11 cellular contexts compared by ENCODE assay signal in the genomic region with DNA sequence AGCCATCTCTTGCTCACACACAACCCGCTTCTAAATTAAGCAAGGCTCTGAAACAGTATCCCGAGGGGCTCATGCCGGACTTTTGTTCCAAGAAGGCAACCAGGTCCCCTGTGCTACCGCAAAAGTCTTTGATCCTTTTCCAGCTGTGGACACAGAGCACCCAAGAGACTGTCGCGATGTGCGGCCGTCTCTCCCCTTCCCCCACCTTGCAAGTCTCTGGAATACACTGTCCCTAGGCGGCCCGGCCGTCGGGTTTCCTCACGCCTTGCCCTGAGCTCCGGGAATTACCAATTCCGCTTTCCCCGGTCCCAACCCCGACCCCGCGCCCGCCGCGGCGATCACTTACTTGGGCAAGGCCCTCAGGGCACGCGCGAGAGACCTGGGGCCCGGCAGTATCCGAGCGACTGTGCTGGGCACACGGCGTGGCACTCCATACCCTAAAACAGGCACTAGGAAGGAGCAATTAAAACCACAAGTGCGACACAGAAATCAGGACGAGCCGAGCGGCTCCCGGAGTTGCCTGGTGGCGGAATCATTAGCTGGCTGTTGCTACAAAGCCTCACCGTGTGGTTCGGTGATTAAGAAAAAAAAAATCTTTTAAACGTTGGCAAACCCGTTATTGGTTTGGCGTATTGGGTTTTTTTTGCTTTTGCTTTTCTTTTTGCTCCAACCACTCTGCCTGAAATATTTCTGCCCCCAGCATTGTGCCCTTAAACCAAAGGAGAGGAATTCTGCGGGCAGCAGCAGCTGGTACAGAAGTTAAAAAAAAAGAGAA. TPM values are rescaled to one million over a fixed set of nuclear protein-coding genes. Genes with fewer than 3 reads are reported as not detected.
DNase-seq lines count a peak whose midpoint lies in the region; ATAC-seq and TF ChIP-seq lines count a peak whose summit lies in the region.
"Had no signal": no experiment of that assay in that cellular context is flagged by ENCODE, and none has a peak within 500 bp of the region (broad histone marks: within the 10 kb centered on the region; RNA-seq: fewer than 3 reads in every experiment).

No MANE protein-coding gene starts in this region.

- CTCF ChIA-PET in activated CD8-positive, alpha-beta T cell treated with anti-CD3 and anti-CD28 coated beads, Interleukin-2, amount 10 ng/mL, durations not matched to agents 7 days and 5 days (lab: Charles Lee): interaction anchor here (0.9 to 3.7 kb wide), 7 partner anchors 8 to 380 kb away, joined by 3 to 37 read pairs (median 6); partner anchors contain the start of gene DLX2
- CTCF ChIA-PET in mammary epithelial cell (lab: Charles Lee; ENCODE audit: low non-redundant PET): no interaction called here

- H3K36me3 ChIP-seq in iPS-15b (ENCODE audit: control insufficient read depth, insufficient read depth, low read length) (no peaks in the 10 kb centered on the region), prostate gland (no peaks in the 10 kb centered on the region), mammary epithelial cell (ENCODE audit: insufficient read depth, low read length) (no peaks in the 10 kb centered on the region)

- no peak overlapping the region for H3K27ac ChIP-seq in prostate gland
- H3K27ac ChIP-seq in mammary epithelial cell (ENCODE audit: insufficient read depth, low read depth, low read length): no peak overlapping the region
- H3K27ac ChIP-seq: foreskin keratinocyte had no signal

- peaks cover 62% of the 10 kb centered on the region for H3K4me1 Mint-ChIP-seq in activated CD8-positive, alpha-beta T cell treated with anti-CD3 and anti-CD28 coated beads, Interleukin-2, amount 10 ng/mL, durations not matched to agents 7 days and 5 days (ENCODE audit: low read depth)

- H3K4me3 ChIP-seq in iPS-15b (ENCODE audit: low read depth, low read length) (peak overlapping the region; percentile 71), prostate gland (no peak overlapping the region), mammary epithelial cell (replicated peaks in 1 of 3; ENCODE audit: insufficient read depth in 1 of 3, low read depth in 2 of 3, low read length in 3 of 3) (no peak overlapping the region)

- no peak overlapping the region for H3K9ac ChIP-seq in iPS-15b (ENCODE audit: low read depth, low read length)
- H3K9ac ChIP-seq in mammary epithelial cell (ENCODE audit: insufficient read depth, low read length): no peak overlapping the region

- H3K79me2 ChIP-seq in mammary epithelial cell (ENCODE audit: insufficient read depth, low read length): no peaks in the 10 kb centered on the region

- no peak for TF ChIP-seq POLR2A in prostate gland (IDR thresholded peaks at IDR 0.05)

- POLR2A ChIA-PET in activated CD8-positive, alpha-beta T cell treated with anti-CD3 and anti-CD28 coated beads, Interleukin-2, amount 10 ng/mL, durations not matched to agents 7 days and 5 days (lab: Charles Lee): no interaction called here

- BruUV-seq in mammary epithelial cell (replicated peaks; lab: Mats Ljungman, UMichigan): no TSS peak

- H3K27me3 Mint-ChIP-seq in activated CD8-positive, alpha-beta T cell treated with anti-CD3 and anti-CD28 coated beads, Interleukin-2, amount 10 ng/mL, durations not matched to agents 7 days and 5 days (ENCODE audit: low read depth): peaks cover 92% of the 10 kb centered on the region

- peak overlapping the region; percentile 67 for H3K4me3 Mint-ChIP-seq in activated CD8-positive, alpha-beta T cell treated with anti-CD3 and anti-CD28 coated beads, Interleukin-2, amount 10 ng/mL, durations not matched to agents 7 days and 5 days

- in situ Hi-C loops in mammary epithelial cell (cut with MboI; ENCODE audit: low sequenced_read_pairs in 2 of 2): no loop called here

- peaks cover 15% of the 10 kb centered on the region for H3K36me3 Mint-ChIP-seq in activated CD8-positive, alpha-beta T cell treated with anti-CD3 and anti-CD28 coated beads, Interleukin-2, amount 10 ng/mL, durations not matched to agents 7 days and 5 days (ENCODE audit: low read depth)

- H3K27me3 ChIP-seq in iPS-15b (ENCODE audit: control insufficient read depth, insufficient read depth, low read length) (peaks cover 98% of the 10 kb centered on the region), prostate gland (replicated peaks; ENCODE audit: insufficient read depth) (peaks cover 75% of the 10 kb centered on the region), mammary epithelial cell (ENCODE audit: insufficient read depth, low read length) (peaks cover 15% of the 10 kb centered on the region)

- intact Hi-C loops in prostate gland (cut with DNase I): no loop called here
- intact Hi-C loops in mammary epithelial cell (cut with micrococcal nuclease): no loop called here

- 11% methylated on average over 43 of the region's 43 CpGs for WGBS in prostate gland
- 42% methylated on average over 26 of the region's 43 CpGs for WGBS in mammary epithelial cell (ENCODE audit: low coverage, missing lambda C conversion rate)

- H3K9me3 ChIP-seq in iPS-15b (ENCODE audit: control insufficient read depth, insufficient read depth, low read length): no peaks in the 10 kb centered on the region
- no peaks in the 10 kb centered on the region for H3K9me3 ChIP-seq in prostate gland
- no peaks in the 10 kb centered on the region for H3K9me3 ChIP-seq in mammary epithelial cell (replicated peaks; ENCODE audit: insufficient read depth, low read length)

- no peak overlapping the region for H2AFZ ChIP-seq in mammary epithelial cell (ENCODE audit: low read depth, low read length)

- H3K4me1 ChIP-seq in iPS-15b (ENCODE audit: control insufficient read depth, insufficient read depth, low read length) (peaks cover 12% of the 10 kb centered on the region), prostate gland (replicated peaks) (peaks cover 5% of the 10 kb centered on the region), mammary epithelial cell (ENCODE audit: insufficient read depth, low read length) (peaks cover 14% of the 10 kb centered on the region)
- H3K4me1 ChIP-seq: foreskin keratinocyte had no signal

- no peaks in the 10 kb centered on the region for H4K20me1 ChIP-seq in mammary epithelial cell (ENCODE audit: insufficient read depth, low read length)

- no peak for TF ChIP-seq CTCF in prostate gland (IDR thresholded peaks at IDR 0.05)
- no peak for TF ChIP-seq CTCF in mammary epithelial cell (conservative IDR thresholded peaks at IDR 0.05 in 1 of 2, IDR thresholded peaks at IDR 0.05 in 1 of 2; ENCODE audit: extremely low read depth in 1 of 2, insufficient read depth in 1 of 2, low read depth in 1 of 2, low read length in 2 of 2)

- dilution Hi-C loops in mammary epithelial cell (cut with HindIII; ENCODE audit: low sequenced_read_pairs): no loop called here

- no peak overlapping the region for H3K4me2 ChIP-seq in mammary epithelial cell (ENCODE audit: insufficient read depth, low read depth, low read length)

- no peak for ATAC-seq in activated CD8-positive, alpha-beta T cell treated with anti-CD3 and anti-CD28 coated beads, Interleukin-2, amount 10 ng/mL, durations not matched to agents 7 days and 5 days
- ATAC-seq: activated naive CD4-positive, alpha-beta T cell treated with anti-CD3 and anti-CD28 coated beads, Interleukin-2, amount 50 U/mL, for 72 hours; foreskin keratinocyte had no signal

- H3K9me3 Mint-ChIP-seq in activated CD8-positive, alpha-beta T cell treated with anti-CD3 and anti-CD28 coated beads, Interleukin-2, amount 10 ng/mL, durations not matched to agents 7 days and 5 days (ENCODE audit: insufficient read depth): no peaks in the 10 kb centered on the region
- H3K9me3 Mint-ChIP-seq: activated naive CD4-positive, alpha-beta T cell treated with anti-CD3 and anti-CD28 coated beads, Interleukin-2, amount 50 U/mL, for 72 hours had no signal

- H3K27ac Mint-ChIP-seq in activated CD8-positive, alpha-beta T cell treated with anti-CD3 and anti-CD28 coated beads, Interleukin-2, amount 10 ng/mL, durations not matched to agents 7 days and 5 days: peak overlapping the region; percentile 60

- DNase-seq in 8988T (peak; percentile 14), EL (peak; percentile 36), prostate gland (ENCODE audit: low spot score) (no peak), mammary epithelial cell (no peak), dedifferentiated amniotic fluid mesenchymal stem cell (ENCODE audit: extremely low spot score) (no peak), HT-29 (ENCODE audit: low spot score) (no peak)
- DNase-seq in activated CD8-positive, alpha-beta T cell treated with anti-CD3 and anti-CD28 coated beads, Interleukin-2, amount 10 ng/mL, durations not matched to agents 7 days and 5 days: no peak
- DNase-seq: NCI-H2029 treated with DMSO at 0.1 percent for 48 hours had no signal

RNA-seq across cellular contexts. Expression of gene DLX1, which starts 2.2 kb away (rescaled TPM):
- not detected for total RNA-seq in activated CD8-positive, alpha-beta T cell treated with anti-CD3 and anti-CD28 coated beads, Interleukin-2, amount 10 ng/mL, durations not matched to agents 7 days and 5 days
- total RNA-seq in prostate gland: 1 to 10 TPM in 1 of 2 donors, not detected in 1; 1.3 TPM
- total RNA-seq in mammary epithelial cell: 1 to 10 TPM in 1 of 2 donors, under 1 TPM in 1; 0.17 to 3.3 TPM
- polyA plus RNA-seq in mammary epithelial cell: 0.52 TPM
- polyA minus RNA-seq in mammary epithelial cell: 3.3 TPM
- 0.08 and 0.18 TPM in 2 replicates for total RNA-seq in HT-29 (2014; rRNA removed; shearing (Covaris generic))
- total RNA-seq: activated naive CD4-positive, alpha-beta T cell treated with anti-CD3 and anti-CD28 coated beads, Interleukin-2, amount 50 U/mL, for 72 hours had no signal

RNA-seq across cellular contexts. Expression of gene DLX2, which starts 19.6 kb away (rescaled TPM):
- not detected for total RNA-seq in activated CD8-positive, alpha-beta T cell treated with anti-CD3 and anti-CD28 coated beads, Interleukin-2, amount 10 ng/mL, durations not matched to agents 7 days and 5 days
- total RNA-seq in prostate gland (under 1 TPM in 1 of 2 donors, not detected in 1; 0.45 TPM), mammary epithelial cell (1 to 10 TPM in 1 of 2 donors, under 1 TPM in 1; under 0.01 to 9.9 TPM)
- polyA plus RNA-seq in mammary epithelial cell: 0.16 TPM
- polyA minus RNA-seq in mammary epithelial cell: 0.31 TPM
- total RNA-seq in HT-29 (2014; rRNA removed; shearing (Covaris generic)): not detected in 2 replicates
- total RNA-seq: activated naive CD4-positive, alpha-beta T cell treated with anti-CD3 and anti-CD28 coated beads, Interleukin-2, amount 50 U/mL, for 72 hours had no signal

Comparison
In these comparisons a context has a peak if more than half of its experiments do, and no peak if none do; other contexts are left out.
1. DNase-seq: peak in 8988T (single experiment) and EL (single experiment); none in activated CD8-positive, alpha-beta T cell treated with anti-CD3 and anti-CD28 coated beads, Interleukin-2, amount 10 ng/mL, durations not matched to agents 7 days and 5 days (single experiment), prostate gland (single experiment), mammary epithelial cell (single experiment), dedifferentiated amniotic fluid mesenchymal stem cell (single experiment) and HT-29 (single experiment).